ENCODE assay signal across 8 cellular contexts in genomic region chr5:87268126-87268969, GRCh38. TPM values are rescaled to one million over a fixed set of nuclear protein-coding genes. Genes with fewer than 3 reads are reported as not detected.
A peak's percentile ranks its signal among the peaks of the same experiment; 100 is the strongest.
DNase-seq lines count a peak whose midpoint lies in the region; ATAC-seq and TF ChIP-seq lines count a peak whose summit lies in the region.

No MANE protein-coding gene starts in this region.

- H3K27me3 Mint-ChIP-seq in dendritic cell treated with granulocyte-macrophage colony-stimulating factor and Interleukin-4, amounts not matched to agents 40 ng/mL and 50 ng/mL, for 4 days = no peaks in the 10 kb centered on the region

- H3K27me3 ChIP-seq in left lung = no peaks in the 10 kb centered on the region

- H3K9me3 ChIP-seq in left lung = no peaks in the 10 kb centered on the region

- H3K27ac Mint-ChIP-seq in dendritic cell treated with granulocyte-macrophage colony-stimulating factor and Interleukin-4, amounts not matched to agents 40 ng/mL and 50 ng/mL, for 4 days = peak overlapping the region; percentile 97

- H3K9me3 Mint-ChIP-seq in dendritic cell treated with granulocyte-macrophage colony-stimulating factor and Interleukin-4, amounts not matched to agents 40 ng/mL and 50 ng/mL, for 4 days = no peaks in the 10 kb centered on the region

- peak overlapping the region; percentile 72 to 95 for H3K4me3 ChIP-seq in left lung

- peak overlapping the region; percentile 89 to 96 for H3K27ac ChIP-seq in left lung

- H3K4me1 ChIP-seq in left lung = peaks cover 4 to 35% of the 10 kb centered on the region in 2 donors

- peaks cover 0 to 3% of the 10 kb centered on the region in 2 donors for H3K36me3 ChIP-seq in left lung

- peak overlapping the region; percentile 99 for H3K4me3 Mint-ChIP-seq in dendritic cell treated with granulocyte-macrophage colony-stimulating factor and Interleukin-4, amounts not matched to agents 40 ng/mL and 50 ng/mL, for 4 days

- peaks cover 35% of the 10 kb centered on the region for H3K36me3 Mint-ChIP-seq in dendritic cell treated with granulocyte-macrophage colony-stimulating factor and Interleukin-4, amounts not matched to agents 40 ng/mL and 50 ng/mL, for 4 days (ENCODE audit: low read depth)

- TF ChIP-seq CTCF in left lung (IDR thresholded peaks at IDR 0.05) = no peak

- intact Hi-C loops in dendritic cell treated with granulocyte-macrophage colony-stimulating factor and Interleukin-4, amounts not matched to agents 40 ng/mL and 50 ng/mL, for 4 days (cut with micrococcal nuclease) = loop anchor here (5.0 kb wide), 2 partner anchors 144 to 196 kb away; partner anchors contain the start of gene CCNH
- intact Hi-C loops in left lung (cut with DNase I) = loop anchor here in 1 of 2 donors (10.0 kb wide), 1 partner anchor 126 kb away; no protein-coding TSS in a partner anchor

- ATAC-seq in HG02623 (IDR thresholded peaks at IDR 0.05; ENCODE audit: unreplicated experiment) = peak; percentile 50
- peak; percentile 75 for ATAC-seq in left lung

- peaks cover 25% of the 10 kb centered on the region for H3K4me1 Mint-ChIP-seq in dendritic cell treated with granulocyte-macrophage colony-stimulating factor and Interleukin-4, amounts not matched to agents 40 ng/mL and 50 ng/mL, for 4 days (ENCODE audit: low read depth)

- DNase-seq in NCI-H2171 treated with DMSO at 0.1 percent for 48 hours (lab: John Stamatoyannopoulos, UW) (peak; percentile 47), NCI-H2171 (lab: John Stamatoyannopoulos, UW) (no peak), NCI-H1930 (lab: John Stamatoyannopoulos, UW) (peak; percentile 4 to 9), left lung (peak; percentile 74 to 90)
- peak; percentile 65 for DNase-seq in activated CD4-positive, alpha-beta T cell treated with anti-CD3 and anti-CD28 coated beads, Interleukin-2, amount 50 U/mL, for 1 hour
- DNase-seq in stimulated activated CD4-positive, alpha-beta T cell treated with anti-CD3 and anti-CD28 coated beads, Interleukin-2, amount 100 ng/mL, for 24 hours = peak; percentile 74 to 76

RNA-seq across cellular contexts. Expression of gene RASA1, which starts 0.7 kb away (rescaled TPM):
- 10 to 100 TPM; 27.7 to 29.4 TPM for total RNA-seq in left lung
